In genomic region chr6:45808041-45808440, GRCh38 we compare ENCODE assay signal across 22 cellular contexts.
DNase-seq lines count a peak whose midpoint lies in the region; ATAC-seq and TF ChIP-seq lines count a peak whose summit lies in the region.
"Had no signal": no experiment of that assay in that cellular context is flagged by ENCODE, and none has a peak within 500 bp of the region (broad histone marks: within the 10 kb centered on the region; RNA-seq: fewer than 3 reads in every experiment).

No MANE protein-coding gene starts in this region.

- H3K27ac Mint-ChIP-seq in neural progenitor cell = no peak overlapping the region
- H3K27ac Mint-ChIP-seq: H9 had no signal

- H3K9me3 ChIP-seq in SU-DHL-6 (ENCODE audit: insufficient read depth, low read length) (no peaks in the 10 kb centered on the region), neural progenitor cell (ENCODE audit: low read depth) (no peaks in the 10 kb centered on the region)

- no peak overlapping the region for H2AFZ ChIP-seq in SU-DHL-6 (ENCODE audit: low read depth, low read length, severe bottlenecking)
- peak overlapping the region; percentile 57 for H2AFZ ChIP-seq in neural progenitor cell (replicated peaks)
- H2AFZ ChIP-seq: GM23248 had no signal

- H3K36me3 ChIP-seq in SU-DHL-6 (ENCODE audit: low read length) (no peaks in the 10 kb centered on the region), neural progenitor cell (no peaks in the 10 kb centered on the region)

- no peak for TF ChIP-seq CTCF in SU-DHL-6 (IDR thresholded peaks at IDR 0.05; ENCODE audit: insufficient read depth, low read length, poor library complexity, severe bottlenecking)
- TF ChIP-seq CTCF in neural progenitor cell (IDR thresholded peaks at IDR 0.05) = no peak

- no peaks in the 10 kb centered on the region for H3K9me3 Mint-ChIP-seq in neural progenitor cell
- H3K9me3 Mint-ChIP-seq: H9 had no signal

- no peak overlapping the region for H3K4me3 Mint-ChIP-seq in neural progenitor cell
- H3K4me3 Mint-ChIP-seq: H9 had no signal

- no peak overlapping the region for H3K4me3 ChIP-seq in SU-DHL-6 (ENCODE audit: insufficient read depth, low read length, poor library complexity, severe bottlenecking)
- H3K4me3 ChIP-seq in neural progenitor cell = no peak overlapping the region
- H3K4me3 ChIP-seq: GM23248, SK-N-MC had no signal

- H3K27ac ChIP-seq in SU-DHL-6 (ENCODE audit: low read depth, low read length) (0 out of 2 replicates have a peak overlapping the region, but pooled peaks have one; percentile 0), neural progenitor cell (no peak overlapping the region)
- H3K27ac ChIP-seq: GM23248, RWPE1, SK-N-MC had no signal

- H3F3A ChIP-seq in SU-DHL-6 (ENCODE audit: insufficient read depth) = no peaks in the 10 kb centered on the region
- no peaks in the 10 kb centered on the region for H3F3A ChIP-seq in neural progenitor cell (ENCODE audit: low read depth)

- H3K4me1 ChIP-seq in neural progenitor cell = no peaks in the 10 kb centered on the region

- H3K36me3 Mint-ChIP-seq in neural progenitor cell = no peaks in the 10 kb centered on the region

- H3K27me3 Mint-ChIP-seq in neural progenitor cell (ENCODE audit: insufficient read depth, low read depth) = peaks cover 2% of the 10 kb centered on the region

- DNase-seq in NCI-H2227 (lab: John Stamatoyannopoulos, UW; ENCODE audit: unreplicated experiment) (peak; percentile 35), NCI-H2227 treated with DMSO at 0.1 percent for 48 hours (lab: John Stamatoyannopoulos, UW) (no peak), neural progenitor cell (ENCODE audit: low spot score) (no peak), NCI-H2196 (lab: John Stamatoyannopoulos, UW; ENCODE audit: unreplicated experiment) (no peak)
- DNase-seq: 8988T, AML-193, DMS53, EL, GF-D8, GM23248, H9, KBM-7, NCI-H1092 treated with DMSO at 0.1 percent for 48 hours, NCI-H2029 treated with DMSO at 0.1 percent for 48 hours, NCI-H446, NCI-H526, SHP77 treated with DMSO at 0.1 percent for 48 hours had no signal

- peak overlapping the region; percentile 37 for H3K4me2 ChIP-seq in SU-DHL-6 (ENCODE audit: low read depth, low read length, poor library complexity, severe bottlenecking)
- no peak overlapping the region for H3K4me2 ChIP-seq in neural progenitor cell

- H4K20me1 ChIP-seq in SU-DHL-6 (ENCODE audit: low read depth, low read length) (no peaks in the 10 kb centered on the region), neural progenitor cell (ENCODE audit: low read depth) (no peaks in the 10 kb centered on the region)

- H3K79me2 ChIP-seq in SU-DHL-6 (ENCODE audit: insufficient read depth, low read length) (no peaks in the 10 kb centered on the region), neural progenitor cell (ENCODE audit: low read depth) (no peaks in the 10 kb centered on the region)

- peaks cover 4% of the 10 kb centered on the region for H3K4me1 Mint-ChIP-seq in neural progenitor cell
- H3K4me1 Mint-ChIP-seq: H9 had no signal

- H3K9me2 ChIP-seq in SU-DHL-6 (replicated peaks; ENCODE audit: insufficient read depth, low read length) = no peaks in the 10 kb centered on the region

- ATAC-seq in GM19452 (IDR thresholded peaks at IDR 0.05; ENCODE audit: unreplicated experiment) (no peak), GM21786 (IDR thresholded peaks at IDR 0.05; ENCODE audit: unreplicated experiment) (no peak)

- H3K9ac ChIP-seq in SU-DHL-6 (ENCODE audit: low read length) = no peak overlapping the region
- H3K9ac ChIP-seq in neural progenitor cell = no peak overlapping the region
- H3K9ac ChIP-seq: GM23248 had no signal

- H3K27me3 ChIP-seq in SU-DHL-6 (ENCODE audit: low read length) = no peaks in the 10 kb centered on the region
- H3K27me3 ChIP-seq in neural progenitor cell = no peaks in the 10 kb centered on the region
